ENCODE assay signal across 14 cellular contexts in genomic region chr3:106862067-106862466, GRCh38.
DNase-seq lines count a peak whose midpoint lies in the region; ATAC-seq and TF ChIP-seq lines count a peak whose summit lies in the region.
"Had no signal": no experiment of that assay in that cellular context is flagged by ENCODE, and none has a peak within 500 bp of the region (broad histone marks: within the 10 kb centered on the region; RNA-seq: fewer than 3 reads in every experiment).

No MANE protein-coding gene starts in this region.

- BruUV-seq in MCF 10A (replicated peaks; lab: Mats Ljungman, UMichigan) = no TSS peak

- CTCF ChIA-PET in MCF 10A (lab: Yijun Ruan, JAX) (interaction anchor here (0.6 to 1.0 kb wide), 4 partner anchors 14 to 203 kb away, joined by 3 to 5 read pairs (median 4); no protein-coding TSS in a partner anchor), WTC11 (lab: Charles Lee) (interaction anchor here (1.5 kb wide), 2 partner anchors 36 to 136 kb away, joined by 4 read pairs; no protein-coding TSS in a partner anchor)

- DNase-seq in MCF 10A (ENCODE audit: unreplicated experiment) (peak; percentile 27), breast epithelium (ENCODE audit: low spot score in 2 of 2) (no peak), WTC11 (ENCODE audit: low spot score) (no peak), glomerular endothelial cell (ENCODE audit: extremely low read depth, low read depth, low spot score) (peak; percentile 41), smooth muscle cell (lab: John Stamatoyannopoulos, UW; ENCODE audit: unreplicated experiment) (no peak), NCI-H2196 (lab: John Stamatoyannopoulos, UW; ENCODE audit: unreplicated experiment) (no peak), nucleus accumbens (lab: John Stamatoyannopoulos, UW) (no peak)
- DNase-seq: ACHN; activated T-cell treated with anti-CD3 and anti-CD28 coated beads for 4 hours; central memory CD4-positive, alpha-beta T cell; MV-4-11; natural killer cell; T1000 had no signal

- H3K27me3 Mint-ChIP-seq in MCF 10A (ENCODE audit: insufficient read depth, unreplicated experiment) (no peaks in the 10 kb centered on the region), WTC11 (ENCODE audit: low read depth) (no peaks in the 10 kb centered on the region)

- no peaks in the 10 kb centered on the region for H3K4me1 Mint-ChIP-seq in MCF 10A (ENCODE audit: insufficient read depth, unreplicated experiment)
- H3K4me1 Mint-ChIP-seq in WTC11 = peaks cover 33% of the 10 kb centered on the region
- H3K4me1 Mint-ChIP-seq: natural killer cell had no signal

- no peak overlapping the region for H3K27ac ChIP-seq in breast epithelium
- no peak overlapping the region for H3K27ac ChIP-seq in smooth muscle cell (ENCODE audit: low read depth)

- H3K9ac ChIP-seq in smooth muscle cell (ENCODE audit: low read depth) = no peak overlapping the region

- H3K4me1 ChIP-seq in breast epithelium = no peaks in the 10 kb centered on the region
- no peaks in the 10 kb centered on the region for H3K4me1 ChIP-seq in smooth muscle cell (ENCODE audit: low read depth)

- H3K36me3 Mint-ChIP-seq in MCF 10A (ENCODE audit: insufficient read depth, unreplicated experiment) (peaks cover 4% of the 10 kb centered on the region), WTC11 (peaks cover 34% of the 10 kb centered on the region)
- H3K36me3 Mint-ChIP-seq: natural killer cell had no signal

- H3K79me2 ChIP-seq in smooth muscle cell (ENCODE audit: low read depth) = no peaks in the 10 kb centered on the region

- H3K4me2 ChIP-seq in smooth muscle cell = no peak overlapping the region

- no peak for TF ChIP-seq POLR2A in breast epithelium (IDR thresholded peaks at IDR 0.05)

- no peaks in the 10 kb centered on the region for H4K20me1 ChIP-seq in smooth muscle cell (ENCODE audit: low read depth)

- H3K27ac Mint-ChIP-seq in MCF 10A (ENCODE audit: low read depth, unreplicated experiment) (no peak overlapping the region), WTC11 (peak overlapping the region; percentile 44; the same call in 1 of the 2 replicates)
- H3K27ac Mint-ChIP-seq: natural killer cell had no signal

- H2AFZ ChIP-seq in smooth muscle cell (ENCODE audit: low read depth) = peak overlapping the region; percentile 28

- H3K27me3 ChIP-seq in breast epithelium = no peaks in the 10 kb centered on the region
- no peaks in the 10 kb centered on the region for H3K27me3 ChIP-seq in smooth muscle cell (ENCODE audit: low read depth)

- no peak overlapping the region for H3K4me3 Mint-ChIP-seq in MCF 10A (ENCODE audit: unreplicated experiment)
- no peak overlapping the region for H3K4me3 Mint-ChIP-seq in WTC11
- H3K4me3 Mint-ChIP-seq: natural killer cell had no signal

- WGBS in smooth muscle cell (ENCODE audit: low lambda C conversion rate) = 66% methylated on average over 3 of the region's 3 CpGs

- H3K36me3 ChIP-seq in breast epithelium (no peaks in the 10 kb centered on the region), smooth muscle cell (ENCODE audit: low read depth) (no peaks in the 10 kb centered on the region)

- POLR2A ChIA-PET in MCF 10A (lab: Yijun Ruan, JAX) (interaction anchor here (0.6 to 0.7 kb wide), 3 partner anchors 44 to 993 kb away, joined by 3 read pairs; partner anchors contain the start of gene CBLB), WTC11 (lab: Charles Lee) (interaction anchor here (1.1 kb wide), 1 partner anchor 20 kb away, joined by 3 read pairs; no protein-coding TSS in a partner anchor)

- H3K4me3 ChIP-seq in breast epithelium (no peak overlapping the region), smooth muscle cell (no peak overlapping the region)

- H3K9me3 Mint-ChIP-seq in MCF 10A (ENCODE audit: unreplicated experiment) = peaks cover 14% of the 10 kb centered on the region
- peaks cover 22% of the 10 kb centered on the region for H3K9me3 Mint-ChIP-seq in WTC11

- H3K9me3 ChIP-seq in breast epithelium (no peaks in the 10 kb centered on the region), smooth muscle cell (replicated peaks; ENCODE audit: low read depth) (no peaks in the 10 kb centered on the region)

- intact Hi-C loops in MCF 10A (cut with micrococcal nuclease) (loop anchor here (5.0 kb wide), 1 partner anchor 225 kb away; no protein-coding TSS in a partner anchor), breast epithelium (cut with DNase I; ENCODE audit: low total_unique reads) (no loop called here)

- TF ChIP-seq CTCF in MCF 10A (IDR thresholded peaks at IDR 0.05; ENCODE audit: unreplicated experiment) (no peak), breast epithelium (IDR thresholded peaks at IDR 0.05) (no peak), WTC11 (IDR thresholded peaks at IDR 0.05) (no peak), smooth muscle cell (IDR thresholded peaks at IDR 0.05; ENCODE audit: borderline replicate concordance, insufficient read depth, poor library complexity, severe bottlenecking) (no peak)

- no peaks in the 10 kb centered on the region for H3F3A ChIP-seq in smooth muscle cell (ENCODE audit: low read depth)

- ATAC-seq in WTC11 (no peak), HG02763 (IDR thresholded peaks at IDR 0.05; ENCODE audit: unreplicated experiment) (no peak)
- ATAC-seq: natural killer cell had no signal

TF ChIP-seq in WTC11, 78 proteins besides CTCF, POLR2A, EP300 and RAD21:
- TF ChIP-seq ZNF121 (CRISPR knock-in tag; IDR thresholded peaks at IDR 0.05) = no peak
- TF ChIP-seq IRF2 (CRISPR knock-in tag; IDR thresholded peaks at IDR 0.05; ENCODE audit: borderline replicate concordance, low read depth) = no peak
- no peak for TF ChIP-seq E2F5 (CRISPR knock-in tag; IDR thresholded peaks at IDR 0.05)
- TF ChIP-seq CREM (CRISPR knock-in tag; IDR thresholded peaks at IDR 0.05) = no peak
- TF ChIP-seq OVOL2 (CRISPR knock-in tag; IDR thresholded peaks at IDR 0.05; ENCODE audit: borderline replicate concordance) = no peak
- no peak for TF ChIP-seq NFE2L1 (CRISPR knock-in tag; IDR thresholded peaks at IDR 0.05)
- TF ChIP-seq ATF2 (CRISPR knock-in tag; IDR thresholded peaks at IDR 0.05; ENCODE audit: borderline replicate concordance, low read depth) = no peak
- TF ChIP-seq MYBL2 (CRISPR knock-in tag; IDR thresholded peaks at IDR 0.05) = no peak
- no peak for TF ChIP-seq SP1 (CRISPR knock-in tag; conservative IDR thresholded peaks at IDR 0.05)
- TF ChIP-seq ETV6 (CRISPR knock-in tag; IDR thresholded peaks at IDR 0.05) = no peak
- TF ChIP-seq TP53 (CRISPR knock-in tag; IDR thresholded peaks at IDR 0.05) = no peak
- TF ChIP-seq CBFB (CRISPR knock-in tag; IDR thresholded peaks at IDR 0.05; ENCODE audit: low read depth) = no peak
- TF ChIP-seq TEAD1 (CRISPR knock-in tag; IDR thresholded peaks at IDR 0.05) = no peak
- TF ChIP-seq PREB (CRISPR knock-in tag; IDR thresholded peaks at IDR 0.05; ENCODE audit: borderline replicate concordance) = no peak
- no peak for TF ChIP-seq GTF2I (CRISPR knock-in tag; conservative IDR thresholded peaks at IDR 0.05)
- TF ChIP-seq JUN (CRISPR knock-in tag; IDR thresholded peaks at IDR 0.05) = no peak
- no peak for TF ChIP-seq MAX (CRISPR knock-in tag; IDR thresholded peaks at IDR 0.05)
TF ChIP-seq in WTC11: peak in this region for 0.

Comparison
In these comparisons a context has a peak if more than half of its experiments do, and no peak if none do; other contexts are left out.
1. DNase-seq: peak in MCF 10A (single experiment) and glomerular endothelial cell (single experiment); none in breast epithelium (0 of 2), WTC11 (single experiment), smooth muscle cell (single experiment), NCI-H2196 (single experiment) and nucleus accumbens (0 of 56).